8 cellular contexts compared by ENCODE assay signal in the genomic region with DNA sequence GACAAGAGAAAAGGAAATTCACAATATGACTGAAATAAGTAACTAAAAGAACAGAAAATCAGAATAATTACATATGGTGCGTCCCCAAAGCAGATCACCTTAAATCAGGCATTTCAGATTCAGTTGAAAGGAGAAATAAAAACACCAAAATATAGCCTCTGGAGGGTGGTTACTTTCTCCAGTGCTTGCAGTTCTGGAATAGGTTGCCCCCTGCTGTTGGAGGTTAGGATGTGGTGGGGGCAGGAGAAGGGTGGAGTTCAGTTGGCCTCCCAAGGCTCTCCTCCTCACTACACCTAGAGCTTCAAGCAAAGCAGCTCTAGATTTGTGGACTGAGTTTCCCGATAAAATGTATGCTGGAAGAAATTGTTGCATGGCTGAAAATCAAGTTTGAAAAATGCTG.
DNase-seq lines count a peak whose midpoint lies in the region; ATAC-seq and TF ChIP-seq lines count a peak whose summit lies in the region.

No MANE protein-coding gene starts in this region.

- H3K79me2 ChIP-seq in neural progenitor cell (ENCODE audit: low read depth): no peaks in the 10 kb centered on the region

- no peak overlapping the region for H3K9ac ChIP-seq in neural progenitor cell

- no peak overlapping the region for H3K4me2 ChIP-seq in neural progenitor cell

- DNase-seq in NCI-H146 (lab: John Stamatoyannopoulos, UW) (peak; percentile 10), NCI-H146 treated with DMSO at 0.1 percent for 48 hours (lab: John Stamatoyannopoulos, UW; ENCODE audit: unreplicated experiment) (no peak), neural progenitor cell (ENCODE audit: low spot score) (peak; percentile 24), gastrocnemius medialis (no peak), Peyer's patch (no peak)

- H3K9me3 Mint-ChIP-seq in neural progenitor cell: peaks cover 17% of the 10 kb centered on the region

- no peaks in the 10 kb centered on the region for H3F3A ChIP-seq in neural progenitor cell (ENCODE audit: low read depth)

- peaks cover 5% of the 10 kb centered on the region for H3K4me1 ChIP-seq in neural progenitor cell
- H3K4me1 ChIP-seq in gastrocnemius medialis: no peaks in the 10 kb centered on the region
- no peaks in the 10 kb centered on the region for H3K4me1 ChIP-seq in Peyer's patch

- TF ChIP-seq POLR2A in gastrocnemius medialis (IDR thresholded peaks at IDR 0.05) (no peak), Peyer's patch (IDR thresholded peaks at IDR 0.05) (no peak)

- H3K27ac ChIP-seq in neural progenitor cell (no peak overlapping the region), gastrocnemius medialis (no peak overlapping the region), Peyer's patch (no peak overlapping the region)

- peaks cover 3% of the 10 kb centered on the region for H3K27me3 Mint-ChIP-seq in neural progenitor cell (ENCODE audit: insufficient read depth, low read depth)

- H3K27ac Mint-ChIP-seq in neural progenitor cell: no peak overlapping the region

- H3K4me3 ChIP-seq in WI38 (ENCODE audit: low read depth, low read length) (no peak overlapping the region), neural progenitor cell (no peak overlapping the region), gastrocnemius medialis (no peak overlapping the region), Peyer's patch (no peak overlapping the region)

- H4K20me1 ChIP-seq in neural progenitor cell (ENCODE audit: low read depth): no peaks in the 10 kb centered on the region

- ATAC-seq in HG02885 (IDR thresholded peaks at IDR 0.05; ENCODE audit: poor library complexity, unreplicated experiment) (peak; percentile 66), gastrocnemius medialis (no peak), GM21381 (IDR thresholded peaks at IDR 0.05; ENCODE audit: unreplicated experiment) (no peak)

- no peak overlapping the region for H2AFZ ChIP-seq in neural progenitor cell (replicated peaks)

- H3K36me3 Mint-ChIP-seq in neural progenitor cell: no peaks in the 10 kb centered on the region

- intact Hi-C loops in gastrocnemius medialis (cut with DNase I; ENCODE audit: low total_unique reads): loop anchor here (5.0 kb wide), 1 partner anchor 106 kb away; no protein-coding TSS in a partner anchor

- no peak overlapping the region for H3K4me3 Mint-ChIP-seq in neural progenitor cell

- no peaks in the 10 kb centered on the region for H3K4me1 Mint-ChIP-seq in neural progenitor cell

- H3K9me3 ChIP-seq in neural progenitor cell (ENCODE audit: low read depth): no peaks in the 10 kb centered on the region
- no peaks in the 10 kb centered on the region for H3K9me3 ChIP-seq in gastrocnemius medialis
- H3K9me3 ChIP-seq in Peyer's patch: no peaks in the 10 kb centered on the region

- no peaks in the 10 kb centered on the region for H3K27me3 ChIP-seq in neural progenitor cell
- H3K27me3 ChIP-seq in gastrocnemius medialis: no peaks in the 10 kb centered on the region
- H3K27me3 ChIP-seq in Peyer's patch: no peaks in the 10 kb centered on the region

- peak; percentile 34; the same call in 1 of the 2 replicates for TF ChIP-seq CTCF in WI38 (IDR thresholded peaks at IDR 0.05; ENCODE audit: low read depth, low read length)
- peak; percentile 31 for TF ChIP-seq CTCF in neural progenitor cell (IDR thresholded peaks at IDR 0.05)
- peak in 1 of 5 experiments; percentile 13 for TF ChIP-seq CTCF in gastrocnemius medialis (IDR thresholded peaks at IDR 0.05 in 4 of 5, conservative IDR thresholded peaks at IDR 0.05 in 1 of 5)
- no peak for TF ChIP-seq CTCF in Peyer's patch (IDR thresholded peaks at IDR 0.05)

- H3K36me3 ChIP-seq in neural progenitor cell: peaks cover 4% of the 10 kb centered on the region
- H3K36me3 ChIP-seq in gastrocnemius medialis: no peaks in the 10 kb centered on the region
- H3K36me3 ChIP-seq in Peyer's patch: no peaks in the 10 kb centered on the region

- in situ Hi-C loops in gastrocnemius medialis (cut with MboI; ENCODE audit: low sequenced_read_pairs in 4 of 4): no loop called here

Comparison
In these comparisons a context has a peak if more than half of its experiments do, and no peak if none do; other contexts are left out.
1. DNase-seq: peak in NCI-H146 (single experiment) and neural progenitor cell (single experiment); none in NCI-H146 treated with DMSO at 0.1 percent for 48 hours (single experiment), gastrocnemius medialis (0 of 2) and Peyer's patch (0 of 3).
2. CTCF ChIP-seq: peak in WI38 (single experiment) and neural progenitor cell (single experiment); none in Peyer's patch (0 of 6).